16 cellular contexts compared by ENCODE assay signal in the genomic region with DNA sequence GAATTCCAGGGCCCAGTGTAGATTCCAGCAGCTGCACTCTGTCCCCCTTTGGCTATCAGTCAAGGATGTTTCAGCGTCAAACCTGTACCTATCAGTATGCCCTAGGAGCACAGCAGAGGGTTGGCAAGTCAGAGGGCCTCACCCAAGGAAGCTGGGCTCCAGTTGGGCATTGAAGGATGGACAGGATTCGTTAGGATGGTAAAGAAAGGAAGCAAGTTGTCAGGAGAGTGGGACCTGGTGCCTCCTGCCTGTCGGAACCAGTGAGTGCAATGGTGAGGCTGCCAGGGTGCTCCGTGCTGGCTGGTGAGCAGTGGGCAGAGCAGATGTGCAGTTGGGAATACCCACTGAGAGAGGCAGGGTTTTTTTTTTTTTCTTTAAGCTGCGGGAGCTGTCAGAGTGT.
"Had no signal": no experiment of that assay in that cellular context is flagged by ENCODE, and none has a peak within 500 bp of the region (broad histone marks: within the 10 kb centered on the region; RNA-seq: fewer than 3 reads in every experiment).

No MANE protein-coding gene starts in this region.

- FAIRE-seq: islet of Langerhans had no signal

- H3K36me3 ChIP-seq: brain microvascular endothelial cell, ovary, thyroid gland, vagina had no signal

- H3K27me3 ChIP-seq: brain microvascular endothelial cell, ovary, thyroid gland, vagina had no signal

- ATAC-seq: activated CD8-positive, alpha-beta T cell treated with anti-CD3 and anti-CD28 coated beads for 36 hours; stimulated activated naive B cell treated with anti-CD40 and anti-IgM and Interleukin-4, amounts not matched to agents 10 μg/mL and 1 μg/mL and 100 μg/mL, for 72 hours; T-helper 17 cell had no signal

- H3K27ac ChIP-seq: brain microvascular endothelial cell, ovary, thyroid gland, vagina had no signal

- H3K4me1 ChIP-seq: thyroid gland, vagina had no signal

- H3K4me3 ChIP-seq: ovary, thyroid gland, vagina had no signal

- H3K9me3 ChIP-seq: ovary, thyroid gland, vagina had no signal

- DNase-seq: activated CD4-positive, alpha-beta T cell treated with anti-CD3 and anti-CD28 coated beads for 48 hours; activated CD8-positive, alpha-beta memory T cell treated with anti-CD3 and anti-CD28 coated beads, Interleukin-2, amount 50 U/mL, for 4 hours; activated CD8-positive, alpha-beta T cell treated with anti-CD3 and anti-CD28 coated beads for 36 hours; activated effector memory CD4-positive, alpha-beta T cell treated with anti-CD3 and anti-CD28 coated beads, Interleukin-2, amount 50 U/mL, for 16 hours; activated T-cell treated with anti-CD3 and anti-CD28 coated beads, Interleukin-2, amount 50 U/mL, for 48 hours; anterior cingulate cortex; brain microvascular endothelial cell; mammary epithelial cell; ovary; stimulated activated CD4-positive, alpha-beta T cell treated with anti-CD3 and anti-CD28 coated beads, Interleukin-12 subunit alpha, Interleukin-12 subunit beta, amount 100 ng/mL, for 4 hours; stimulated activated CD4-positive, alpha-beta T cell treated with anti-CD3 and anti-CD28 coated beads, Interleukin-2, amount 100 ng/mL, for 24 hours; stimulated activated naive B cell treated with anti-CD40 and anti-IgM and Interleukin-4, amounts not matched to agents 10 μg/mL and 1 μg/mL and 100 μg/mL, for 72 hours; T-helper 17 cell; thyroid gland had no signal
